14 cellular contexts compared by ENCODE assay signal in the genomic region with DNA sequence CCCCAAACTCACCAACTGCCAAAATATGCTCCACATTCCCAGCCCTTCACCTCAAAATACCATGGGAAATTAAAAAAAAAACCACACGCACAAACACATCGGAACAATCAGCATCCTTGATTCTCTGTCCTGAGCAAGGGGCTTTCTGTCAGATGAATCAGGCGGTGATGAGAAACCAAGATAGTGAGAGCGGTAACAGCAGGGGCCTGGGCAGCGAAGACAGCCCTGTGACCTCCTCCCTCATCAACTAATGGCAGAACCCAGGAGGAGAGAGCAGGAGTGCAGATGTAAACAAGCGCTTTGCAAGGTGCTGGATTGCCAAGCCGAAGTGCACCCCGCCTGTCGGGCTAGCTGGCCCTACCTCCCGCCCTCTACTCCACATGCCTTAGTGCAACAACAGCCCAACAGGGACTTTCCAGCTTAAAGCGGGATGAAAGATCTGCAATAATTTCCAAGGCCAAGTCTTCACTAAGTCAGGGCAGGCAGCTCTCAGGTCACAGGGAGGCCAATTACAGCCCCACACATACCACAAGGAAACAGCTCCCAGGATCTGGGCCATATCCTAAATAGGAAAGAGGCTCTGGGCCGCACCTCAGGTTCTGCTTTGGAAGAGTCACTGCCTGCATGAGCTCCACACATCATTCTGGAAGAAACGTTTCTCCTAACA.
DNase-seq lines count a peak whose midpoint lies in the region; ATAC-seq and TF ChIP-seq lines count a peak whose summit lies in the region.
"Had no signal": no experiment of that assay in that cellular context is flagged by ENCODE, and none has a peak within 500 bp of the region (broad histone marks: within the 10 kb centered on the region; RNA-seq: fewer than 3 reads in every experiment).

No MANE protein-coding gene starts in this region.

- WGBS in esophagus, 2 donors, result 36 to 47% methylated on average over 13 of the region's 13 CpGs

- H3K4me1 ChIP-seq in esophagus (ENCODE audit: control insufficient read depth in 2 of 2, insufficient read depth in 2 of 2, low read length in 1 of 2), result peaks cover 6 to 8% of the 10 kb centered on the region in 2 donors
- peaks cover 81% of the 10 kb centered on the region for H3K4me1 ChIP-seq in stomach smooth muscle (ENCODE audit: control insufficient read depth, insufficient read depth, low read length)

- no peak overlapping the region for H3K4me3 Mint-ChIP-seq in activated CD8-positive, alpha-beta T cell treated with anti-CD3 and anti-CD28 coated beads for 36 hours
- H3K4me3 Mint-ChIP-seq: activated naive CD4-positive, alpha-beta T cell treated with anti-CD3 and anti-CD28 coated beads for 36 hours; CD8-positive, alpha-beta T cell had no signal

- H3K9me3 Mint-ChIP-seq in activated CD8-positive, alpha-beta T cell treated with anti-CD3 and anti-CD28 coated beads for 36 hours, result no peaks in the 10 kb centered on the region
- H3K9me3 Mint-ChIP-seq: activated naive CD4-positive, alpha-beta T cell treated with anti-CD3 and anti-CD28 coated beads for 36 hours; CD8-positive, alpha-beta T cell had no signal

- CTCF ChIA-PET in activated CD8-positive, alpha-beta T cell treated with anti-CD3 and anti-CD28 coated beads for 36 hours (lab: Charles Lee), result interaction anchor here (1.1 kb wide), 1 partner anchor 231 kb away, joined by 4 read pairs; a partner anchor contains a TSS

- H3K9me3 ChIP-seq in esophagus (ENCODE audit: control insufficient read depth in 2 of 2, insufficient read depth in 1 of 2, low read depth in 1 of 2, low read length in 1 of 2), result no peaks in the 10 kb centered on the region
- no peaks in the 10 kb centered on the region for H3K9me3 ChIP-seq in stomach smooth muscle (ENCODE audit: control insufficient read depth in 2 of 2, low read length in 2 of 2)

- POLR2A ChIA-PET in activated CD8-positive, alpha-beta T cell treated with anti-CD3 and anti-CD28 coated beads for 36 hours (lab: Charles Lee), result no interaction called here

- H3K27ac Mint-ChIP-seq in activated CD8-positive, alpha-beta T cell treated with anti-CD3 and anti-CD28 coated beads for 36 hours, result no peak overlapping the region
- H3K27ac Mint-ChIP-seq: activated naive CD4-positive, alpha-beta T cell treated with anti-CD3 and anti-CD28 coated beads for 36 hours; CD8-positive, alpha-beta T cell; progenitor cell of endocrine pancreas had no signal

- H3K36me3 ChIP-seq in esophagus (ENCODE audit: control insufficient read depth in 2 of 2, insufficient read depth in 2 of 2, low read length in 1 of 2), result peaks cover 0 to 3% of the 10 kb centered on the region in 2 donors
- H3K36me3 ChIP-seq in stomach smooth muscle (ENCODE audit: control insufficient read depth in 2 of 2, insufficient read depth in 2 of 2, low read length in 2 of 2), result peaks cover 7 to 11% of the 10 kb centered on the region in 2 donors

- no peaks in the 10 kb centered on the region for H3K27me3 Mint-ChIP-seq in activated CD8-positive, alpha-beta T cell treated with anti-CD3 and anti-CD28 coated beads for 36 hours
- H3K27me3 Mint-ChIP-seq: progenitor cell of endocrine pancreas had no signal

- ATAC-seq in HG03342 (IDR thresholded peaks at IDR 0.05; ENCODE audit: unreplicated experiment), result no peak
- ATAC-seq in activated CD8-positive, alpha-beta T cell treated with anti-CD3 and anti-CD28 coated beads for 36 hours, result no peak
- ATAC-seq: CD8-positive, alpha-beta T cell had no signal

- peak overlapping the region; percentile 85 to 87 for H3K27ac ChIP-seq in esophagus (ENCODE audit: low read depth in 2 of 2, low read length in 1 of 2)
- H3K27ac ChIP-seq in stomach smooth muscle (ENCODE audit: low read length), result peak overlapping the region; percentile 98

- DNase-seq in GM03348 (ENCODE audit: low spot score) (peak; percentile 49), medulla oblongata (ENCODE audit: extremely low spot score) (peak; percentile 46), NCI-H446 treated with DMSO at 0.1 percent for 48 hours (lab: John Stamatoyannopoulos, UW) (no peak), EL (no peak)
- no peak for DNase-seq in activated CD8-positive, alpha-beta T cell treated with anti-CD3 and anti-CD28 coated beads for 36 hours
- DNase-seq: activated CD4-positive, alpha-beta T cell treated with anti-CD3 and anti-CD28 coated beads for 48 hours; activated naive CD4-positive, alpha-beta T cell treated with anti-CD3 and anti-CD28 coated beads for 36 hours; CD8-positive, alpha-beta T cell; effector CD4-positive, alpha-beta T cell; NCI-H1048 had no signal

- H3K27me3 ChIP-seq in esophagus (ENCODE audit: control insufficient read depth in 1 of 2, insufficient read depth in 2 of 2, low read length in 2 of 2), result no peaks in the 10 kb centered on the region
- no peaks in the 10 kb centered on the region for H3K27me3 ChIP-seq in stomach smooth muscle (ENCODE audit: control insufficient read depth in 1 of 2, insufficient read depth in 2 of 2, low read length in 2 of 2)

- H3K36me3 Mint-ChIP-seq in activated CD8-positive, alpha-beta T cell treated with anti-CD3 and anti-CD28 coated beads for 36 hours (ENCODE audit: low read depth), result peaks cover 3% of the 10 kb centered on the region

- H3K4me3 ChIP-seq in esophagus (ENCODE audit: low read depth in 1 of 2, low read length in 2 of 2) (no peak overlapping the region), stomach smooth muscle (ENCODE audit: low read length in 2 of 2) (peak overlapping the region; percentile 17 to 66)

- intact Hi-C loops in activated CD8-positive, alpha-beta T cell treated with anti-CD3 and anti-CD28 coated beads for 36 hours (cut with micrococcal nuclease), result no loop called here

- peaks cover 12% of the 10 kb centered on the region for H3K4me1 Mint-ChIP-seq in activated CD8-positive, alpha-beta T cell treated with anti-CD3 and anti-CD28 coated beads for 36 hours (ENCODE audit: low read depth)

- no peak for TF ChIP-seq CTCF in activated CD8-positive, alpha-beta T cell treated with anti-CD3 and anti-CD28 coated beads for 36 hours (IDR thresholded peaks at IDR 0.05)

- H3K9ac ChIP-seq in stomach smooth muscle (ENCODE audit: low read length in 2 of 2), result peak overlapping the region; percentile 65 to 83

Comparison
In these comparisons a context has a peak if more than half of its experiments do, and no peak if none do; other contexts are left out.
1. DNase-seq: peak in GM03348 (single experiment) and medulla oblongata (single experiment); none in NCI-H446 treated with DMSO at 0.1 percent for 48 hours (single experiment), activated CD8-positive, alpha-beta T cell treated with anti-CD3 and anti-CD28 coated beads for 36 hours (single experiment) and EL (single experiment).
2. H3K4me3 ChIP-seq: peak in stomach smooth muscle (2 of 2); none in esophagus (0 of 2).